ENCODE assay signal across 11 cellular contexts in the genomic region with DNA sequence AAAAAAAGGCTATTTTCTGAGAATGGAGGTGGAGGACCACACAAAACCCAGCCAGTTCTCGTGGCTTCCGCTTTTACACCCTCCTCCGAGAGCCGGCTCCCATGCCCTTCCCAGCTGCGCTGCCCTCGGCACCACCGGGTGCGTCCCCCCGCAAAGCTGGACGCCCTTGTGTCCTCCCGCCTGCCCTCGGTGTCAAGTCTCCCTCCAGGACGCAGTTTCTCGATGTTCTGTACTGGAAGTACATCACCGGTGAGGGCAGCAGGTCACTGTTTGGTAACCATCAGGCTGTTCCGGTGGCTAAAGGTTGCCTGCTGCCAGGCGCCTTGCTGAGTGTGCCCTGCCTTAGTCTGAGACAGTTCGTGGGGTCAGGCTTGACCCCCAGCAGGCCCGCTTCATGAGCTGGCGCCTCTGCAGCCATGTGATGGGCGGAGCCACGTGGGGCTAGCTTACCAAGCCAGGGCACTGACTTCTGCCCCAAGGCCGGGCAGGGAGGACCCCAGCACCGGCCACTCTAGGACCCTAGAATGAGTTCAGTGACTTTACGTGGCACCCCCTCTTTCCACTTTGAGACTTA. TPM values are rescaled to one million over a fixed set of nuclear protein-coding genes. Genes with fewer than 3 reads are reported as not detected.
A peak's percentile ranks its signal among the peaks of the same experiment; 100 is the strongest.
DNase-seq lines count a peak whose midpoint lies in the region; ATAC-seq and TF ChIP-seq lines count a peak whose summit lies in the region.
"Had no signal": no experiment of that assay in that cellular context is flagged by ENCODE, and none has a peak within 500 bp of the region (broad histone marks: within the 10 kb centered on the region; RNA-seq: fewer than 3 reads in every experiment).

No MANE protein-coding gene starts in this region.

- H3K9me3 ChIP-seq in left ventricle myocardium inferior (replicated peaks) (no peaks in the 10 kb centered on the region), upper lobe of right lung (no peaks in the 10 kb centered on the region)

- peak overlapping the region; percentile 98 for H3K27ac ChIP-seq in left ventricle myocardium inferior (replicated peaks)
- peak overlapping the region; percentile 92 to 95 for H3K27ac ChIP-seq in coronary artery
- H3K27ac ChIP-seq in upper lobe of right lung, result peak overlapping the region; percentile 97

- H3K36me3 Mint-ChIP-seq in nephron (ENCODE audit: low read depth), result no peaks in the 10 kb centered on the region

- no peaks in the 10 kb centered on the region for H3K27me3 Mint-ChIP-seq in nephron (ENCODE audit: low read depth)
- H3K27me3 Mint-ChIP-seq: dendritic cell treated with granulocyte-macrophage colony-stimulating factor and Interleukin-4, amounts not matched to agents 40 ng/mL and 50 ng/mL, for 4 days had no signal

- H3K27me3 ChIP-seq in left ventricle myocardium inferior (ENCODE audit: low read depth) (no peaks in the 10 kb centered on the region), upper lobe of right lung (no peaks in the 10 kb centered on the region)

- peaks cover 84% of the 10 kb centered on the region for H3K4me1 Mint-ChIP-seq in nephron

- intact Hi-C loops in left ventricle myocardium inferior (cut with micrococcal nuclease) (no loop called here), Right ventricle myocardium inferior (cut with DNase I) (loop anchor here (10.0 kb wide), 1 partner anchor 408 kb away; no protein-coding TSS in a partner anchor), upper lobe of right lung (cut with DNase I) (no loop called here)

- H3K36me3 ChIP-seq in left ventricle myocardium inferior, result no peaks in the 10 kb centered on the region
- no peaks in the 10 kb centered on the region for H3K36me3 ChIP-seq in upper lobe of right lung

- peak overlapping the region; percentile 87 to 96 (median 96) for H3K27ac Mint-ChIP-seq in nephron

- peak overlapping the region; percentile 8 to 84 (median 61) for H3K4me3 Mint-ChIP-seq in nephron

- TF ChIP-seq CTCF in left ventricle myocardium inferior (IDR thresholded peaks at IDR 0.05; ENCODE audit: borderline replicate concordance) (no peak), coronary artery (IDR thresholded peaks at IDR 0.05) (no peak), nephron (IDR thresholded peaks at IDR 0.05; ENCODE audit: unreplicated experiment in 3 of 3) (no peak), upper lobe of right lung (IDR thresholded peaks at IDR 0.05) (no peak)

- H3K4me3 ChIP-seq in left ventricle myocardium inferior (peak overlapping the region; percentile 78), coronary artery (no peak overlapping the region), upper lobe of right lung (no peak overlapping the region)

- no peak for DNase-seq in left ventricle myocardium inferior
- no peak for DNase-seq in Right ventricle myocardium inferior (ENCODE audit: missing footprints)
- no peak for DNase-seq in coronary artery (ENCODE audit: low spot score)
- DNase-seq in upper lobe of right lung, result no peak
- no peak for DNase-seq in pons (ENCODE audit: low spot score)
- no peak for DNase-seq in central memory CD4-positive, alpha-beta T cell
- DNase-seq in mucosa of gallbladder (ENCODE audit: low spot score), result no peak
- DNase-seq: activated effector memory CD4-positive, alpha-beta T cell treated with Interleukin-2 at 50 U/mL for 16 hours; stimulated activated CD4-positive, alpha-beta T cell treated with anti-CD3 and anti-CD28 coated beads, Interleukin-2, amount 100 ng/mL, for 48 hours had no signal

- no peak for ATAC-seq in Right ventricle myocardium inferior
- ATAC-seq in upper lobe of right lung, result no peak

- no peaks in the 10 kb centered on the region for H3K9me3 Mint-ChIP-seq in nephron
- H3K9me3 Mint-ChIP-seq: dendritic cell treated with granulocyte-macrophage colony-stimulating factor and Interleukin-4, amounts not matched to agents 40 ng/mL and 50 ng/mL, for 4 days had no signal

- H3K4me1 ChIP-seq in left ventricle myocardium inferior (peaks cover 97% of the 10 kb centered on the region), upper lobe of right lung (peaks cover 82% of the 10 kb centered on the region)

RNA-seq across cellular contexts. Expression of gene RREB1, which starts 34.6 kb away (rescaled TPM):
- total RNA-seq in left ventricle myocardium inferior, result 33.3 TPM
- 34.2 TPM for total RNA-seq in Right ventricle myocardium inferior
- total RNA-seq in upper lobe of right lung, result 60.2 TPM
- total RNA-seq in mucosa of gallbladder, result 74.3 TPM
